Comparison of ENCODE assay signal across 8 cellular contexts in the genomic region with DNA sequence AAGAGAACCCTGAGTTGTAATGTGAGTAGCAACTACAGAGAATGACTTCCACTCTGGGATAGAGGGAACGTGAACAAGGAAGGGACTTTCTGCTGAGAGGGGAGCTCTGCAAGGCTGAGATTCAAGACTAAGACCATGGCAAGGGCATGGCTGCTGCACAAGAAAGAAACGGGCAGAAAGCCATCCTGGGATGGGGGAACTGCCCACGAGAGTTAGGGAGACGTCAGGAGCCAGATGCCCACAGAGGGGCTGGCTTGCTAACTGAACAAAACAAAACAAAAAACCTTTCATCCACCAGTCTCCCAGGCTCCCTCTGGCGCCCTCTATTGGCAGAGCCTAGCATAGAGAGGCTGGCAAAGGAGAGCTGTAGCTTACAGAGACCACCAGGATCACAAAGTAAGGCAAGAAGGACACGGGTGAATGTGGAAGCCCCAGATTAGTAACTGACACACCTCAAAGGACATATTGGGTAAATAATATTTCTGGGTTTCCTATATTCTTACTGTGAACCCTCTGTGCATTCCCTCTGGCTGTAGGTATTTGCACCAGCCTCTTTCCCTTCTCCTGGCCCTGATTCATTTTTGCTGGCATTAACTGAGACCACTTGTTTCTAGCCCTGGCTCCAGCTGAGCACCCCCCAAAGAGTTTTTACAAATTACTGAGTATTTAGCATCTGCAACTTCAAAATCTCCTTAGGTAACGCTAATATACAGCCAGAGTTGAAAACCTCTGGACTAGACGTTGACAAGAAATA.
DNase-seq lines count a peak whose midpoint lies in the region; ATAC-seq and TF ChIP-seq lines count a peak whose summit lies in the region.

No MANE protein-coding gene starts in this region.

- no peak overlapping the region for H3K4me2 ChIP-seq in KMS-11

- no peaks in the 10 kb centered on the region for H4K20me1 ChIP-seq in KMS-11 (ENCODE audit: insufficient read depth)

- H2AFZ ChIP-seq in KMS-11 (ENCODE audit: low read depth), result no peak overlapping the region

- H3K4me3 ChIP-seq in KMS-11 (IDR thresholded peaks at IDR 0.05; ENCODE audit: insufficient read depth, low read depth, low read length), result no peak overlapping the region
- H3K4me3 ChIP-seq in epithelial cell of proximal tubule (ENCODE audit: low read depth, low read length), result peak overlapping the region; percentile 42
- H3K4me3 ChIP-seq in mucosa of descending colon, result no peak overlapping the region

- intact Hi-C loops in mucosa of descending colon (cut with DNase I, micrococcal nuclease), result loop anchor here (5.0 to 10.0 kb wide), 2 partner anchors 170 to 173 kb away; no protein-coding TSS in a partner anchor

- ATAC-seq in mucosa of descending colon (peak; percentile 51), HG03108 (IDR thresholded peaks at IDR 0.05; ENCODE audit: unreplicated experiment) (no peak)

- TF ChIP-seq CTCF in KMS-11 (conservative IDR thresholded peaks at IDR 0.05; ENCODE audit: low read depth, low read length) (peak; percentile 81), epithelial cell of proximal tubule (conservative IDR thresholded peaks at IDR 0.05; ENCODE audit: low read depth, low read length) (peak; percentile 99), mucosa of descending colon (IDR thresholded peaks at IDR 0.05) (peak; percentile 76)

- no peaks in the 10 kb centered on the region for H3K36me3 ChIP-seq in KMS-11 (ENCODE audit: insufficient read depth)
- no peaks in the 10 kb centered on the region for H3K36me3 ChIP-seq in mucosa of descending colon (ENCODE audit: low read depth)

- no peaks in the 10 kb centered on the region for H3K27me3 ChIP-seq in KMS-11 (ENCODE audit: insufficient read depth, low read depth)

- H3K27ac ChIP-seq in KMS-11, result no peak overlapping the region

- H3K9me3 ChIP-seq in mucosa of descending colon, result no peaks in the 10 kb centered on the region

- no peaks in the 10 kb centered on the region for H3K4me1 ChIP-seq in KMS-11 (ENCODE audit: low read depth, poor library complexity, severe bottlenecking)
- no peaks in the 10 kb centered on the region for H3K4me1 ChIP-seq in mucosa of descending colon (ENCODE audit: low read depth)

- peak; percentile 31 to 56 for DNase-seq in NCI-H187 (lab: John Stamatoyannopoulos, UW)
- no peak for DNase-seq in NCI-H187 treated with DMSO at 0.1 percent for 48 hours (lab: John Stamatoyannopoulos, UW)
- peak; percentile 16 for DNase-seq in T1000 (lab: John Stamatoyannopoulos, UW)
- DNase-seq in epithelial cell of proximal tubule (ENCODE audit: low read depth), result no peak
- DNase-seq in mucosa of descending colon, result peak in 2 of 3 donors; percentile 75 to 81
- DNase-seq in superior temporal gyrus (ENCODE audit: extremely low spot score), result peak; percentile 93

- no peaks in the 10 kb centered on the region for H3K79me2 ChIP-seq in KMS-11 (ENCODE audit: insufficient read depth, low read depth)

- no peak overlapping the region for H3K9ac ChIP-seq in KMS-11

Comparison
In these comparisons a context has a peak if more than half of its experiments do, and no peak if none do; other contexts are left out.
1. DNase-seq: peak in NCI-H187 (2 of 2), T1000 (single experiment), mucosa of descending colon (2 of 3) and superior temporal gyrus (single experiment); none in NCI-H187 treated with DMSO at 0.1 percent for 48 hours (single experiment) and epithelial cell of proximal tubule (single experiment).
2. Peak in every context shown above with its lines, with median percentiles within 50 percentile points of each other: CTCF ChIP-seq.